Comparison of ENCODE assay signal across 14 cellular contexts in genomic region chr10:60652628-60653027, GRCh38.
A peak's percentile ranks its signal among the peaks of the same experiment; 100 is the strongest.
DNase-seq lines count a peak whose midpoint lies in the region; ATAC-seq and TF ChIP-seq lines count a peak whose summit lies in the region.
"Had no signal": no experiment of that assay in that cellular context is flagged by ENCODE, and none has a peak within 500 bp of the region (broad histone marks: within the 10 kb centered on the region; RNA-seq: fewer than 3 reads in every experiment).

No MANE protein-coding gene starts in this region.

- ATAC-seq in GM18517 (IDR thresholded peaks at IDR 0.05; ENCODE audit: unreplicated experiment) (peak; percentile 99), GM21515 (IDR thresholded peaks at IDR 0.05; ENCODE audit: unreplicated experiment) (peak; percentile 70), HG03045 (IDR thresholded peaks at IDR 0.05; ENCODE audit: unreplicated experiment) (peak; percentile 73), sciatic nerve (no peak)
- ATAC-seq: foreskin keratinocyte had no signal

- H3K9me3 ChIP-seq in OCI-LY1 (ENCODE audit: low read length): no peaks in the 10 kb centered on the region

- peak overlapping the region; percentile 24; the same call in 1 of the 2 replicates for H3K4me2 ChIP-seq in OCI-LY1 (ENCODE audit: low read length)
- H3K4me2 ChIP-seq: neural progenitor cell had no signal

- H3K79me2 ChIP-seq in OCI-LY1 (ENCODE audit: insufficient read depth, low read length): no peaks in the 10 kb centered on the region

- no peak overlapping the region for H3K4me3 ChIP-seq in OCI-LY1 (ENCODE audit: low read depth, low read length, poor library complexity, severe bottlenecking)
- H3K4me3 ChIP-seq: neural progenitor cell had no signal

- no peaks in the 10 kb centered on the region for H3F3A ChIP-seq in OCI-LY1 (ENCODE audit: insufficient read depth, low read length)

- H3K27ac ChIP-seq in OCI-LY1 (ENCODE audit: low read depth, low read length, poor library complexity, severe bottlenecking): peak overlapping the region; percentile 92
- H3K27ac ChIP-seq: foreskin keratinocyte, neural progenitor cell had no signal

- no peak for TF ChIP-seq CTCF in OCI-LY1 (IDR thresholded peaks at IDR 0.05; ENCODE audit: low read length)

- DNase-seq in NCI-H1105 (lab: John Stamatoyannopoulos, UW) (no peak), NCI-H2081 (lab: John Stamatoyannopoulos, UW) (no peak), hepatic stellate cell (ENCODE audit: low spot score) (no peak), sciatic nerve (ENCODE audit: low spot score) (no peak)
- DNase-seq: activated CD4-positive, alpha-beta memory T cell treated with anti-CD3 and anti-CD28 coated beads, Interleukin-2, amount 10 ng/mL, durations not matched to agents 7 days and 5 days; AML-193; foreskin keratinocyte; kidney glomerular epithelial cell; NCI-H748 treated with DMSO at 0.1 percent for 48 hours had no signal

- no peak overlapping the region for H3K9ac ChIP-seq in OCI-LY1 (ENCODE audit: low read length)
- H3K9ac ChIP-seq: neural progenitor cell had no signal

- peak overlapping the region; percentile 92 for H2AFZ ChIP-seq in OCI-LY1 (ENCODE audit: low read length)
- H2AFZ ChIP-seq: neural progenitor cell had no signal

- no peaks in the 10 kb centered on the region for H3K27me3 ChIP-seq in OCI-LY1 (ENCODE audit: insufficient read depth, low read length)
- H3K27me3 ChIP-seq: foreskin keratinocyte, neural progenitor cell had no signal

- intact Hi-C loops in sciatic nerve (cut with DNase I): no loop called here

- no peaks in the 10 kb centered on the region for H4K20me1 ChIP-seq in OCI-LY1 (ENCODE audit: insufficient read depth, low read length)

- no peaks in the 10 kb centered on the region for H3K36me3 ChIP-seq in OCI-LY1 (ENCODE audit: insufficient read depth, low read length)
- H3K36me3 ChIP-seq: neural progenitor cell had no signal

- H3K9me2 ChIP-seq in OCI-LY1 (ENCODE audit: low read depth, low read length): no peaks in the 10 kb centered on the region

- H3K4me1 ChIP-seq in OCI-LY1 (ENCODE audit: insufficient read depth, low read length, severe bottlenecking): peaks cover 46% of the 10 kb centered on the region
